In the genomic region with DNA sequence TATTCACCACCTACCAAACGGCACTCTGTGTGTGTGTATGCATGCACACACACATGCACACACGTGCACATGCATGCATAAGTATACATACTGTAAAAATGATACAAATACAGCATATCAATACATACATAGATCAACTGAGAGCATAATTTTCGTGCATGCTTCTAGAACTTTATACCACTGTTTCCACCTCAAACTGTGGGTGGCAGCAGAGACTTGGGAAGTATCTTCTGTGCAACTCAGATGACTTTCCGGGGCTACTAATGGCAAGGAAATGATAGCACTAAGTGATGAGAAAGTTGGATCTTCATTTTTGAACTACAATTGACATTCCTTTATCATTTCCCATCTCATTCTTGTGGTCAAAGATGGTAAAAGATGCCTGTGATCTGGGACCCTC, we compare ENCODE assay signal across 13 cellular contexts.
DNase-seq lines count a peak whose midpoint lies in the region; ATAC-seq, FAIRE-seq and TF ChIP-seq lines count a peak whose summit lies in the region.
"Had no signal": no experiment of that assay in that cellular context is flagged by ENCODE, and none has a peak within 500 bp of the region (broad histone marks: within the 10 kb centered on the region; RNA-seq: fewer than 3 reads in every experiment).

No MANE protein-coding gene starts in this region.

- H3K9me3 ChIP-seq in cardiac muscle cell (ENCODE audit: low read depth) = no peaks in the 10 kb centered on the region

- DNase-seq in cardiac muscle cell (ENCODE audit: low read depth in 1 of 2, low spot score in 1 of 2) (peak; percentile 9 to 47), left ventricle myocardium superior (no peak), RKO (ENCODE audit: low spot score) (peak; percentile 29), hepatic stellate cell (ENCODE audit: low spot score) (peak; percentile 6), urothelium cell line (ENCODE audit: low spot score) (peak; percentile 32), activated gamma-delta T cell treated with Interleukin-2 at 50 U/mL for 16 hours (no peak)
- DNase-seq: activated T-cell treated with anti-CD3 and anti-CD28 coated beads, Interleukin-2, amount 50 U/mL, for 48 hours; KG1; naive thymus-derived CD8-positive, alpha-beta T cell; SHP77 treated with DMSO at 0.1 percent for 48 hours had no signal

- H3K27me3 ChIP-seq in cardiac muscle cell = no peaks in the 10 kb centered on the region

- ATAC-seq in left ventricle myocardium superior (no peak), GM18861 (IDR thresholded peaks at IDR 0.05; ENCODE audit: unreplicated experiment) (no peak), GM21526 (IDR thresholded peaks at IDR 0.05; ENCODE audit: low FRiP score, unreplicated experiment) (no peak)
- ATAC-seq: naive thymus-derived CD8-positive, alpha-beta T cell had no signal

- FAIRE-seq in urothelium cell line (lab: Jason Lieb, UNC) = no peak
- FAIRE-seq: endothelial cell of umbilical vein had no signal

- H3K4me3 ChIP-seq in cardiac muscle cell = no peak overlapping the region

- H3K27ac ChIP-seq in cardiac muscle cell = no peak overlapping the region

- H3K4me1 ChIP-seq in cardiac muscle cell (ENCODE audit: low read depth) = no peaks in the 10 kb centered on the region

- no peaks in the 10 kb centered on the region for H3K36me3 ChIP-seq in cardiac muscle cell

- TF ChIP-seq CTCF in cardiac muscle cell (IDR thresholded peaks at IDR 0.05; ENCODE audit: low read depth, low read length) = peak; percentile 10

- intact Hi-C loops in left ventricle myocardium superior (cut with micrococcal nuclease) = no loop called here

Comparison
In these comparisons a context has a peak if more than half of its experiments do, and no peak if none do; other contexts are left out.
1. DNase-seq: peak in cardiac muscle cell (2 of 2), RKO (single experiment), hepatic stellate cell (single experiment) and urothelium cell line (single experiment); none in left ventricle myocardium superior (single experiment) and activated gamma-delta T cell treated with Interleukin-2 at 50 U/mL for 16 hours (single experiment).